In genomic region chr12:1593232-1594044, GRCh38 we compare ENCODE assay signal across 8 cellular contexts. TPM values are rescaled to one million over a fixed set of nuclear protein-coding genes. Genes with fewer than 3 reads are reported as not detected.
DNase-seq lines count a peak whose midpoint lies in the region; ATAC-seq and TF ChIP-seq lines count a peak whose summit lies in the region.

No MANE protein-coding gene starts in this region.

- H3K9me3 ChIP-seq in Peyer's patch: no peaks in the 10 kb centered on the region

- peaks cover 2 to 54% (median 11%) of the 10 kb centered on the region in 4 donors for H3K4me1 ChIP-seq in Peyer's patch

- TF ChIP-seq CTCF in Peyer's patch (IDR thresholded peaks at IDR 0.05): no peak

- CTCF ChIA-PET in activated naive CD4-positive, alpha-beta T cell treated with anti-CD3 and anti-CD28 coated beads, Interleukin-2, amount 10 ng/mL, durations not matched to agents 7 days and 5 days (lab: Charles Lee): interaction anchor here (1.0 to 4.6 kb wide), 6 partner anchors 8 to 644 kb away, joined by 3 to 27 read pairs (median 13); partner anchors contain the start of gene RAD52

- H3K4me3 ChIP-seq in Peyer's patch: peak overlapping the region; percentile 61 to 91 (median 79)

- peaks cover 58% of the 10 kb centered on the region for H3K4me1 Mint-ChIP-seq in activated naive CD4-positive, alpha-beta T cell treated with anti-CD3 and anti-CD28 coated beads, Interleukin-2, amount 10 ng/mL, durations not matched to agents 7 days and 5 days

- peak overlapping the region; percentile 97 for H3K4me3 Mint-ChIP-seq in activated naive CD4-positive, alpha-beta T cell treated with anti-CD3 and anti-CD28 coated beads, Interleukin-2, amount 10 ng/mL, durations not matched to agents 7 days and 5 days

- no peaks in the 10 kb centered on the region for H3K27me3 Mint-ChIP-seq in activated naive CD4-positive, alpha-beta T cell treated with anti-CD3 and anti-CD28 coated beads, Interleukin-2, amount 10 ng/mL, durations not matched to agents 7 days and 5 days

- ATAC-seq in HG03135 (IDR thresholded peaks at IDR 0.05; ENCODE audit: unreplicated experiment): peak; percentile 17
- peak; percentile 11 for ATAC-seq in Right ventricle myocardium superior (ENCODE audit: poor library complexity)

- TF ChIP-seq POLR2A in Peyer's patch (IDR thresholded peaks at IDR 0.05): no peak

- H3K36me3 Mint-ChIP-seq in activated naive CD4-positive, alpha-beta T cell treated with anti-CD3 and anti-CD28 coated beads, Interleukin-2, amount 10 ng/mL, durations not matched to agents 7 days and 5 days: peaks cover 38% of the 10 kb centered on the region

- DNase-seq in SIG-M5 treated with dmso at 0.1 percent for 504 hours (lab: John Stamatoyannopoulos, UW; ENCODE audit: unreplicated experiment) (peak; percentile 32), SIG-M5 (lab: John Stamatoyannopoulos, UW) (no peak), Peyer's patch (peak; percentile 67 to 84 (median 84)), Right ventricle myocardium superior (peak; percentile 58), posterior cingulate gyrus (peak in 7 of 10 donors; percentile 25 to 87 (median 31)), OCI-M2 (lab: John Stamatoyannopoulos, UW; ENCODE audit: unreplicated experiment) (no peak)
- DNase-seq in activated naive CD4-positive, alpha-beta T cell treated with anti-CD3 and anti-CD28 coated beads, Interleukin-2, amount 10 ng/mL, durations not matched to agents 7 days and 5 days: peak; percentile 71

- H3K9me3 Mint-ChIP-seq in activated naive CD4-positive, alpha-beta T cell treated with anti-CD3 and anti-CD28 coated beads, Interleukin-2, amount 10 ng/mL, durations not matched to agents 7 days and 5 days: no peaks in the 10 kb centered on the region

- no peaks in the 10 kb centered on the region for H3K36me3 ChIP-seq in Peyer's patch

- H3K27ac ChIP-seq in Peyer's patch: peak overlapping the region; percentile 84 to 98 (median 96)

- intact Hi-C loops in Right ventricle myocardium superior (cut with DNase I) (no loop called here), posterior cingulate gyrus (cut with DNase I) (loop anchor here (5.0 kb wide), 2 partner anchors 601 to 841 kb away; partner anchors contain the start of genes ERC1 and WNK1)

- H3K27me3 ChIP-seq in Peyer's patch: no peaks in the 10 kb centered on the region

- peak overlapping the region; percentile 94 for H3K27ac Mint-ChIP-seq in activated naive CD4-positive, alpha-beta T cell treated with anti-CD3 and anti-CD28 coated beads, Interleukin-2, amount 10 ng/mL, durations not matched to agents 7 days and 5 days

RNA-seq across cellular contexts. Expression of gene FBXL14, which starts 0.9 kb away (rescaled TPM):
- total RNA-seq in Peyer's patch: 10 to 100 TPM in 3 of 4 donors, 1 to 10 TPM in 1; 6.3 to 20.4 (median 12.7) TPM
- total RNA-seq in Right ventricle myocardium superior: 7.0 TPM

RNA-seq across cellular contexts. Expression of gene WNT5B, which starts 35.6 kb away (rescaled TPM):
- 1 to 10 TPM in 1 of 4 donors, under 1 TPM in 2, not detected in 1; 0.53 to 9.1 (median 0.94) TPM for total RNA-seq in Peyer's patch
- 3.2 TPM for total RNA-seq in Right ventricle myocardium superior

Comparison
In these comparisons a context has a peak if more than half of its experiments do, and no peak if none do; other contexts are left out.
1. DNase-seq: peak in SIG-M5 treated with dmso at 0.1 percent for 504 hours (single experiment), Peyer's patch (3 of 3), activated naive CD4-positive, alpha-beta T cell treated with anti-CD3 and anti-CD28 coated beads, Interleukin-2, amount 10 ng/mL, durations not matched to agents 7 days and 5 days (single experiment), Right ventricle myocardium superior (single experiment) and posterior cingulate gyrus (7 of 10); none in SIG-M5 (single experiment) and OCI-M2 (single experiment).